Comparison of ENCODE assay signal across 1 cellular context in genomic region chr6:22980446-22980845, GRCh38.
TF ChIP-seq lines count a peak whose summit lies in the region.

No MANE protein-coding gene starts in this region.

TF ChIP-seq in IMR-90, 13 proteins besides CTCF, POLR2A, EP300 and RAD21 (continued from another document):
- TF ChIP-seq CHD1 (IDR thresholded peaks at IDR 0.05; ENCODE audit: low read depth, low read length) (no peak), CEBPB (IDR thresholded peaks at IDR 0.05; ENCODE audit: low read depth, low read length) (no peak)
TF ChIP-seq in IMR-90: peak in this region for 0.
